ENCODE assay signal across 8 cellular contexts in genomic region chr1:206357962-206358361, GRCh38.
DNase-seq lines count a peak whose midpoint lies in the region; ATAC-seq lines count a peak whose summit lies in the region.
"Not testable (repeated sequence)": the region's sequence is repeated elsewhere in the genome, so short reads cannot be mapped to it uniquely, and the experiment has no call there.

No MANE protein-coding gene starts in this region.

- not testable (repeated sequence) for H3K4me3 ChIP-seq in MG63

- not testable (repeated sequence) for H3K4me3 Mint-ChIP-seq in activated CD4-positive, alpha-beta T cell treated with anti-CD3 and anti-CD28 coated beads for 36 hours; dendritic cell treated with granulocyte-macrophage colony-stimulating factor and Interleukin-4, amounts not matched to agents 40 ng/mL and 50 ng/mL, for 4 days
- peak overlapping the region; percentile 32 for H3K4me3 Mint-ChIP-seq in activated T-helper 1 cell treated with anti-CD3 and anti-CD28 coated beads, Interleukin-12 subunit alpha, Interleukin-12 subunit beta, Interleukin-2, Interleukin-4 antibody, amounts not matched to agents 30 ng/mL and 10 ng/mL and 1 ng/mL, durations not matched to agents 14 hours and 24 hours and 36 hours
- H3K4me3 Mint-ChIP-seq in stimulated activated naive CD8-positive, alpha-beta T cell treated with anti-CD3 and anti-CD28 coated beads, Interleukin-15, Interleukin-2, amounts not matched to agents 100 ng/mL and 50 ng/mL, for 24 hours: peak overlapping the region; percentile 20

- CTCF ChIA-PET in activated CD4-positive, alpha-beta T cell treated with anti-CD3 and anti-CD28 coated beads for 36 hours (lab: Charles Lee): not testable (repeated sequence)

- DNase-seq in MG63: peak; percentile 52
- peak; percentile 74 for DNase-seq in activated CD4-positive, alpha-beta T cell treated with anti-CD3 and anti-CD28 coated beads for 36 hours
- peak; percentile 28 for DNase-seq in activated T-helper 1 cell treated with anti-CD3 and anti-CD28 coated beads, Interleukin-12 subunit alpha, Interleukin-12 subunit beta, Interleukin-2, Interleukin-4 antibody, amounts not matched to agents 30 ng/mL and 10 ng/mL and 1 ng/mL, durations not matched to agents 14 hours and 24 hours and 36 hours (ENCODE audit: low spot score)
- peak; percentile 31 to 61 for DNase-seq in stimulated activated CD4-positive, alpha-beta T cell treated with anti-CD3 and anti-CD28 coated beads, Interleukin-2, amount 100 ng/mL, for 24 hours

- not testable (repeated sequence) for H3K9me3 ChIP-seq in MG63

- H3K27me3 Mint-ChIP-seq in activated CD4-positive, alpha-beta T cell treated with anti-CD3 and anti-CD28 coated beads for 36 hours; activated T-helper 1 cell treated with anti-CD3 and anti-CD28 coated beads, Interleukin-12 subunit alpha, Interleukin-12 subunit beta, Interleukin-2, Interleukin-4 antibody, amounts not matched to agents 30 ng/mL and 10 ng/mL and 1 ng/mL, durations not matched to agents 14 hours and 24 hours and 36 hours (ENCODE audit: insufficient read depth); dendritic cell treated with granulocyte-macrophage colony-stimulating factor and Interleukin-4, amounts not matched to agents 40 ng/mL and 50 ng/mL, for 4 days; stimulated activated naive CD8-positive, alpha-beta T cell treated with anti-CD3 and anti-CD28 coated beads, Interleukin-15, Interleukin-2, amounts not matched to agents 100 ng/mL and 50 ng/mL, for 24 hours: not testable (repeated sequence)

- H3K9me3 Mint-ChIP-seq in activated CD4-positive, alpha-beta T cell treated with anti-CD3 and anti-CD28 coated beads for 36 hours (ENCODE audit: low read depth); activated T-helper 1 cell treated with anti-CD3 and anti-CD28 coated beads, Interleukin-12 subunit alpha, Interleukin-12 subunit beta, Interleukin-2, Interleukin-4 antibody, amounts not matched to agents 30 ng/mL and 10 ng/mL and 1 ng/mL, durations not matched to agents 14 hours and 24 hours and 36 hours; dendritic cell treated with granulocyte-macrophage colony-stimulating factor and Interleukin-4, amounts not matched to agents 40 ng/mL and 50 ng/mL, for 4 days; stimulated activated naive CD8-positive, alpha-beta T cell treated with anti-CD3 and anti-CD28 coated beads, Interleukin-15, Interleukin-2, amounts not matched to agents 100 ng/mL and 50 ng/mL, for 24 hours: not testable (repeated sequence)

- POLR2A ChIA-PET in activated CD4-positive, alpha-beta T cell treated with anti-CD3 and anti-CD28 coated beads for 36 hours (lab: Charles Lee): not testable (repeated sequence)

- H3K36me3 Mint-ChIP-seq in activated CD4-positive, alpha-beta T cell treated with anti-CD3 and anti-CD28 coated beads for 36 hours (ENCODE audit: low read depth); activated T-helper 1 cell treated with anti-CD3 and anti-CD28 coated beads, Interleukin-12 subunit alpha, Interleukin-12 subunit beta, Interleukin-2, Interleukin-4 antibody, amounts not matched to agents 30 ng/mL and 10 ng/mL and 1 ng/mL, durations not matched to agents 14 hours and 24 hours and 36 hours (ENCODE audit: low read depth); dendritic cell treated with granulocyte-macrophage colony-stimulating factor and Interleukin-4, amounts not matched to agents 40 ng/mL and 50 ng/mL, for 4 days (ENCODE audit: low read depth); stimulated activated naive CD8-positive, alpha-beta T cell treated with anti-CD3 and anti-CD28 coated beads, Interleukin-15, Interleukin-2, amounts not matched to agents 100 ng/mL and 50 ng/mL, for 24 hours (ENCODE audit: low read depth): not testable (repeated sequence)

- H3K27me3 ChIP-seq in MG63: not testable (repeated sequence)

- peak; percentile 79 for ATAC-seq in GM18907 (IDR thresholded peaks at IDR 0.05; ENCODE audit: unreplicated experiment)
- peak; percentile 73 for ATAC-seq in HG02588 (IDR thresholded peaks at IDR 0.05; ENCODE audit: unreplicated experiment)
- peak; percentile 84 for ATAC-seq in activated CD4-positive, alpha-beta T cell treated with anti-CD3 and anti-CD28 coated beads for 36 hours

- not testable (repeated sequence) for H3K36me3 ChIP-seq in MG63

- intact Hi-C loops in activated CD4-positive, alpha-beta T cell treated with anti-CD3 and anti-CD28 coated beads for 36 hours (cut with DNase I, micrococcal nuclease); activated T-helper 1 cell treated with anti-CD3 and anti-CD28 coated beads, Interleukin-12 subunit alpha, Interleukin-12 subunit beta, Interleukin-2, Interleukin-4 antibody, amounts not matched to agents 30 ng/mL and 10 ng/mL and 1 ng/mL, durations not matched to agents 14 hours and 24 hours and 36 hours (cut with micrococcal nuclease); dendritic cell treated with granulocyte-macrophage colony-stimulating factor and Interleukin-4, amounts not matched to agents 40 ng/mL and 50 ng/mL, for 4 days (cut with micrococcal nuclease): not testable (repeated sequence)

- H3K27ac Mint-ChIP-seq in activated CD4-positive, alpha-beta T cell treated with anti-CD3 and anti-CD28 coated beads for 36 hours: not testable (repeated sequence)
- peak overlapping the region; percentile 92 for H3K27ac Mint-ChIP-seq in activated T-helper 1 cell treated with anti-CD3 and anti-CD28 coated beads, Interleukin-12 subunit alpha, Interleukin-12 subunit beta, Interleukin-2, Interleukin-4 antibody, amounts not matched to agents 30 ng/mL and 10 ng/mL and 1 ng/mL, durations not matched to agents 14 hours and 24 hours and 36 hours
- peak overlapping the region; percentile 73 for H3K27ac Mint-ChIP-seq in dendritic cell treated with granulocyte-macrophage colony-stimulating factor and Interleukin-4, amounts not matched to agents 40 ng/mL and 50 ng/mL, for 4 days
- H3K27ac Mint-ChIP-seq in stimulated activated naive CD8-positive, alpha-beta T cell treated with anti-CD3 and anti-CD28 coated beads, Interleukin-15, Interleukin-2, amounts not matched to agents 100 ng/mL and 50 ng/mL, for 24 hours: peak overlapping the region; percentile 81

- not testable (repeated sequence) for H3K4me1 Mint-ChIP-seq in activated CD4-positive, alpha-beta T cell treated with anti-CD3 and anti-CD28 coated beads for 36 hours
- H3K4me1 Mint-ChIP-seq in activated T-helper 1 cell treated with anti-CD3 and anti-CD28 coated beads, Interleukin-12 subunit alpha, Interleukin-12 subunit beta, Interleukin-2, Interleukin-4 antibody, amounts not matched to agents 30 ng/mL and 10 ng/mL and 1 ng/mL, durations not matched to agents 14 hours and 24 hours and 36 hours (ENCODE audit: low read depth): peaks cover 14% of the 10 kb centered on the region
- H3K4me1 Mint-ChIP-seq in dendritic cell treated with granulocyte-macrophage colony-stimulating factor and Interleukin-4, amounts not matched to agents 40 ng/mL and 50 ng/mL, for 4 days (ENCODE audit: low read depth): peaks cover 15% of the 10 kb centered on the region
- H3K4me1 Mint-ChIP-seq in stimulated activated naive CD8-positive, alpha-beta T cell treated with anti-CD3 and anti-CD28 coated beads, Interleukin-15, Interleukin-2, amounts not matched to agents 100 ng/mL and 50 ng/mL, for 24 hours (ENCODE audit: low read depth): peaks cover 21% of the 10 kb centered on the region
